In the genomic region with DNA sequence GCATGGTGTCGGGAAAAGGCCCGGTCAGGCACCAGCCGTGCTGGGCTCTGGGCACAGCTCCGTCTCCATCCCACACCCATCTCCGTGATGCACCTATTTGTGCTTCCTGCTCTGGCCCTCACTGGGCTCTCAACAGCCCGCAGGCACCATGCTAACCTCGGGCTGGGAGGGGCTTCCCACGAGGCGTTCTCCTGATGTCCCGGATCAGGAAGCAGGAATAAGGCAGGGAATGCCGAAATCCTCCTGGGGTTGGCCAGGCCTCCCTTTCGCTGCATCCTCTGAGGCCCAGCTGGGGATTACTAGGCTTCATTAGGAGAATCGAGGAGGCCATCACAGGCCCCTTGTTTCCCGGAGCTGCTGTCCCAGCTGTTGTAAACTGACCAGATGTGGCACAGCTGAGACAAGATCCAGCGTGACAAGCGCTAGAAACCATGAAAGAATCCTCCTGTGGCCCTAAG, we compare ENCODE assay signal across 11 cellular contexts.
A peak's percentile ranks its signal among the peaks of the same experiment; 100 is the strongest.
DNase-seq lines count a peak whose midpoint lies in the region; ATAC-seq and TF ChIP-seq lines count a peak whose summit lies in the region.
"Had no signal": no experiment of that assay in that cellular context is flagged by ENCODE, and none has a peak within 500 bp of the region (broad histone marks: within the 10 kb centered on the region; RNA-seq: fewer than 3 reads in every experiment).

No MANE protein-coding gene starts in this region.

- H3K27me3 Mint-ChIP-seq in activated CD8-positive, alpha-beta memory T cell treated with anti-CD3 and anti-CD28 coated beads, Interleukin-2, amount 10 ng/mL, durations not matched to agents 7 days and 5 days: no peaks in the 10 kb centered on the region
- H3K27me3 Mint-ChIP-seq in central memory CD8-positive, alpha-beta T cell: no peaks in the 10 kb centered on the region

- peak; percentile 13 for ATAC-seq in activated CD8-positive, alpha-beta memory T cell treated with anti-CD3 and anti-CD28 coated beads, Interleukin-2, amount 10 ng/mL, durations not matched to agents 7 days and 5 days
- no peak for ATAC-seq in central memory CD8-positive, alpha-beta T cell (replicated peaks; ENCODE audit: extremely low read depth, poor library complexity, severe bottlenecking)

- no peak for TF ChIP-seq EP300 in suprapubic skin (IDR thresholded peaks at IDR 0.05)

- H3K36me3 Mint-ChIP-seq in activated CD8-positive, alpha-beta memory T cell treated with anti-CD3 and anti-CD28 coated beads, Interleukin-2, amount 10 ng/mL, durations not matched to agents 7 days and 5 days: peaks cover 16% of the 10 kb centered on the region
- H3K36me3 Mint-ChIP-seq in central memory CD8-positive, alpha-beta T cell (ENCODE audit: insufficient read depth): peaks cover 28% of the 10 kb centered on the region

- no peaks in the 10 kb centered on the region for H3K27me3 ChIP-seq in suprapubic skin

- H3K4me1 ChIP-seq in mesodermal cell (ENCODE audit: control insufficient read depth, insufficient read depth, low read length, poor library complexity, severe bottlenecking): peaks cover 11% of the 10 kb centered on the region
- peaks cover 92% of the 10 kb centered on the region for H3K4me1 ChIP-seq in suprapubic skin

- peak overlapping the region; percentile 78 for H3K27ac Mint-ChIP-seq in activated CD8-positive, alpha-beta memory T cell treated with anti-CD3 and anti-CD28 coated beads, Interleukin-2, amount 10 ng/mL, durations not matched to agents 7 days and 5 days
- peak overlapping the region; percentile 95 for H3K27ac Mint-ChIP-seq in central memory CD8-positive, alpha-beta T cell (ENCODE audit: low read depth)

- TF ChIP-seq CTCF in suprapubic skin (IDR thresholded peaks at IDR 0.05): no peak

- H3K4me1 Mint-ChIP-seq in activated CD8-positive, alpha-beta memory T cell treated with anti-CD3 and anti-CD28 coated beads, Interleukin-2, amount 10 ng/mL, durations not matched to agents 7 days and 5 days: peaks cover 60% of the 10 kb centered on the region
- peaks cover 91% of the 10 kb centered on the region for H3K4me1 Mint-ChIP-seq in central memory CD8-positive, alpha-beta T cell

- H3K4me3 ChIP-seq in mesodermal cell (ENCODE audit: extremely low read depth, insufficient read depth, low read length, poor library complexity, severe bottlenecking) (no peak overlapping the region), suprapubic skin (no peak overlapping the region)

- no peaks in the 10 kb centered on the region for H3K9me3 Mint-ChIP-seq in activated CD8-positive, alpha-beta memory T cell treated with anti-CD3 and anti-CD28 coated beads, Interleukin-2, amount 10 ng/mL, durations not matched to agents 7 days and 5 days (ENCODE audit: low read depth)
- no peaks in the 10 kb centered on the region for H3K9me3 Mint-ChIP-seq in central memory CD8-positive, alpha-beta T cell

- TF ChIP-seq POLR2A in suprapubic skin (IDR thresholded peaks at IDR 0.05): no peak

- H3K36me3 ChIP-seq in mesodermal cell (ENCODE audit: control insufficient read depth, insufficient read depth, low read length): peaks cover 5% of the 10 kb centered on the region
- no peaks in the 10 kb centered on the region for H3K36me3 ChIP-seq in suprapubic skin

- WGBS in mesodermal cell (ENCODE audit: insufficient coverage in 2 of 2), 2 experiments: 86 to 89% methylated on average over 16 of the region's 16 CpGs
- 59% methylated on average over 14 of the region's 16 CpGs for WGBS in suprapubic skin

- CTCF ChIA-PET in activated CD8-positive, alpha-beta memory T cell treated with anti-CD3 and anti-CD28 coated beads, Interleukin-2, amount 10 ng/mL, durations not matched to agents 7 days and 5 days (lab: Charles Lee): interaction anchor here (0.5 to 3.3 kb wide), 12 partner anchors 17 to 69 kb away, joined by 3 to 30 read pairs (median 5); no protein-coding TSS in a partner anchor

- H3K9me3 ChIP-seq in mesodermal cell (ENCODE audit: control insufficient read depth, low read length) (no peaks in the 10 kb centered on the region), suprapubic skin (no peaks in the 10 kb centered on the region)

- DNase-seq in activated CD8-positive, alpha-beta memory T cell treated with anti-CD3 and anti-CD28 coated beads, Interleukin-2, amount 10 ng/mL, durations not matched to agents 7 days and 5 days: no peak
- no peak for DNase-seq in activated CD8-positive, alpha-beta memory T cell treated with anti-CD3 and anti-CD28 coated beads for 24 hours
- DNase-seq in central memory CD8-positive, alpha-beta T cell (ENCODE audit: low spot score in 2 of 2): no peak
- DNase-seq in suprapubic skin (ENCODE audit: low spot score in 2 of 2): no peak
- no peak for DNase-seq in Kasumi-1 (lab: John Stamatoyannopoulos, UW)
- DNase-seq in stimulated activated CD4-positive, alpha-beta T cell treated with anti-CD3 and anti-CD28 coated beads, Interleukin-2, amount 100 ng/mL, for 48 hours: no peak
- no peak for DNase-seq in AG20443 (ENCODE audit: low spot score)
- DNase-seq: activated naive CD4-positive, alpha-beta T cell treated with Interleukin-2 at 50 U/mL for 16 hours; NCI-H187 treated with DMSO at 0.1 percent for 48 hours; small intestine had no signal

- H3K27ac ChIP-seq in mesodermal cell (ENCODE audit: low read depth, low read length, severe bottlenecking): peak overlapping the region; percentile 30
- peak overlapping the region; percentile 55 for H3K27ac ChIP-seq in suprapubic skin

- no peak overlapping the region for H3K4me3 Mint-ChIP-seq in activated CD8-positive, alpha-beta memory T cell treated with anti-CD3 and anti-CD28 coated beads, Interleukin-2, amount 10 ng/mL, durations not matched to agents 7 days and 5 days
- H3K4me3 Mint-ChIP-seq in central memory CD8-positive, alpha-beta T cell: peak overlapping the region; percentile 54
